Comparison of ENCODE assay signal across 8 cellular contexts in the genomic region with DNA sequence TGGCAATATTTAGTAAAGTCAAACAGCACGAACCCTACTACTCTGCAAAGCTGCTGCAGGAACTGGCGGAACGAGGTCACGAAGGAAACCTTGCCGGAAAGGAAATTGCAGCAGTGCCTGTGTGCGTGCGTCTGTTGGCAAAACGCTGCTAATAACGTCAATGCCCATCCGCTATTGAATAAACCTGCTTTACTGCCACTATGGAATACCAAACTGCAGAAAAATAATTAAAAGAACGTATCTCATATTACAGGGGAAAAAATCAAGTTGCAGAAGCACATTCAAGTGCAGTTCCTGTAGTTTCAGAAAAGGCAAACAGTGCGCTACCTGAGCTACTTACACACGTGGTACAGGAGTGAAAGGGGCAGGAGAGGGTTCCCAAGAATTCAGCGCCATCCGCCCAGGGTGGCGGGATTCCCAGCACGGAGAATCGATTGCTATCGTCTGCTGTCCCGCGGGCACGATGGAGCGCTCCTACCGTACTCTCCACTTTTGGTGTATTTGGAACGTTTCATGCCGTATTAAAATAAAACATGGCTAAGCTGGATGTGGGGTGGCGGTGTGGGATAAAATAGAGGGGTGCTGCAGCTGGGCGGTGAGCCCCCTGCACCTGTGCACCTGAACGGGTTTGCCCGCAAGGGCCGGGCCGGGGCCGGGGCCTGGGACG. TPM values are rescaled to one million over a fixed set of nuclear protein-coding genes. Genes with fewer than 3 reads are reported as not detected.
A peak's percentile ranks its signal among the peaks of the same experiment; 100 is the strongest.
DNase-seq lines count a peak whose midpoint lies in the region; ATAC-seq and TF ChIP-seq lines count a peak whose summit lies in the region.

No MANE protein-coding gene starts in this region.

- H3K4me2 ChIP-seq in GM23248 (ENCODE audit: unreplicated experiment) = peak overlapping the region; percentile 95

- H3K27me3 ChIP-seq in A673 (replicated peaks; ENCODE audit: insufficient read depth, low read depth, low read length, poor library complexity) = no peaks in the 10 kb centered on the region
- H3K27me3 ChIP-seq in GM23248 (replicated peaks; ENCODE audit: insufficient read depth) = no peaks in the 10 kb centered on the region
- H3K27me3 ChIP-seq in tibial artery = no peaks in the 10 kb centered on the region

- no peaks in the 10 kb centered on the region for H3K27me3 Mint-ChIP-seq in activated T-helper 1 cell treated with anti-CD3 and anti-CD28 coated beads, Interleukin-12 subunit alpha, Interleukin-12 subunit beta, Interleukin-2, Interleukin-4 antibody, amounts not matched to agents 30 ng/mL and 10 ng/mL and 1 ng/mL, durations not matched to agents 14 hours and 24 hours and 36 hours (ENCODE audit: insufficient read depth)
- no peaks in the 10 kb centered on the region for H3K27me3 Mint-ChIP-seq in nephron (ENCODE audit: low read depth)

- POLR2A ChIA-PET in A673 (lab: Charles Lee; ENCODE audit: low non-redundant PET) = interaction anchor here (0.7 to 1.0 kb wide), 2 partner anchors 22 to 137 kb away, joined by 4 to 5 read pairs; no protein-coding TSS in a partner anchor

- peak overlapping the region; percentile 96 for H3K4me3 Mint-ChIP-seq in activated T-helper 1 cell treated with anti-CD3 and anti-CD28 coated beads, Interleukin-12 subunit alpha, Interleukin-12 subunit beta, Interleukin-2, Interleukin-4 antibody, amounts not matched to agents 30 ng/mL and 10 ng/mL and 1 ng/mL, durations not matched to agents 14 hours and 24 hours and 36 hours
- H3K4me3 Mint-ChIP-seq in nephron = peak overlapping the region; percentile 78 to 93 (median 91)

- H3K4me3 ChIP-seq in A673 (ENCODE audit: low read depth, low read length, poor library complexity, severe bottlenecking) (peak overlapping the region; percentile 85), GM23248 (peak overlapping the region; percentile 97), fibroblast of mammary gland (ENCODE audit: control insufficient read depth, low read depth, low read length) (peak overlapping the region; percentile 71), tibial artery (peak overlapping the region; percentile 83 to 84)

- no TSS peak for BruUV-seq in A673 (replicated peaks; lab: Mats Ljungman, UMichigan)

- peak overlapping the region; percentile 93 for H3K9ac ChIP-seq in GM23248

- DNase-seq in A673 (ENCODE audit: low spot score) (peak; percentile 60), GM23248 (peak; percentile 48), NOMO-1 treated with dmso at 0.1 percent for 144 hours (lab: John Stamatoyannopoulos, UW; ENCODE audit: unreplicated experiment) (peak; percentile 73), fibroblast of mammary gland (ENCODE audit: low read depth) (peak; percentile 54), tibial artery (peak; percentile 59 to 84)
- DNase-seq in activated T-helper 1 cell treated with anti-CD3 and anti-CD28 coated beads, Interleukin-12 subunit alpha, Interleukin-12 subunit beta, Interleukin-2, Interleukin-4 antibody, amounts not matched to agents 30 ng/mL and 10 ng/mL and 1 ng/mL, durations not matched to agents 14 hours and 24 hours and 36 hours (ENCODE audit: low spot score) = peak; percentile 46

- peaks cover 32% of the 10 kb centered on the region for H3K4me1 ChIP-seq in A673 (ENCODE audit: insufficient read depth, low read length, poor library complexity, severe bottlenecking)
- 0 out of 2 replicates have a peak, but pooled peaks cover 3% of the 10 kb centered on the region for H3K4me1 ChIP-seq in GM23248 (ENCODE audit: insufficient read depth)
- peaks cover 0 to 41% (median 32%) of the 10 kb centered on the region in 4 donors for H3K4me1 ChIP-seq in tibial artery

- H3K27ac ChIP-seq in A673 (ENCODE audit: low read depth, low read length, poor library complexity, severe bottlenecking) (peak overlapping the region; percentile 34), GM23248 (no peak overlapping the region), tibial artery (peak overlapping the region; percentile 80 to 89)

- H2AFZ ChIP-seq in GM23248 = peak overlapping the region; percentile 92

- no peaks in the 10 kb centered on the region for H3K9me3 Mint-ChIP-seq in activated T-helper 1 cell treated with anti-CD3 and anti-CD28 coated beads, Interleukin-12 subunit alpha, Interleukin-12 subunit beta, Interleukin-2, Interleukin-4 antibody, amounts not matched to agents 30 ng/mL and 10 ng/mL and 1 ng/mL, durations not matched to agents 14 hours and 24 hours and 36 hours
- no peaks in the 10 kb centered on the region for H3K9me3 Mint-ChIP-seq in nephron

- no peak for ATAC-seq in HG03108 (IDR thresholded peaks at IDR 0.05; ENCODE audit: unreplicated experiment)

- WGBS in GM23248 (ENCODE audit: low coverage in 1 of 2, low lambda C conversion rate in 2 of 2, missing lambda C conversion rate in 2 of 2), 2 experiments = 7 to 9% methylated on average over 28 to 33 of the region's 34 CpGs

- H4K20me1 ChIP-seq in GM23248 (ENCODE audit: insufficient read depth) = no peaks in the 10 kb centered on the region

- in situ Hi-C loops in GM23248 (cut with MboI) = no loop called here

- peaks cover 19% of the 10 kb centered on the region for H3K79me2 ChIP-seq in GM23248 (ENCODE audit: insufficient read depth)

- H3K36me3 ChIP-seq in A673 (ENCODE audit: insufficient read depth, low read length, poor library complexity, severe bottlenecking) (peaks cover 17% of the 10 kb centered on the region), GM23248 (ENCODE audit: low read depth) (peaks cover 15% of the 10 kb centered on the region; the same call in 1 of the 2 replicates), tibial artery (peaks cover 22 to 26% (median 22%) of the 10 kb centered on the region in 3 donors)

- H3K36me3 Mint-ChIP-seq in activated T-helper 1 cell treated with anti-CD3 and anti-CD28 coated beads, Interleukin-12 subunit alpha, Interleukin-12 subunit beta, Interleukin-2, Interleukin-4 antibody, amounts not matched to agents 30 ng/mL and 10 ng/mL and 1 ng/mL, durations not matched to agents 14 hours and 24 hours and 36 hours (ENCODE audit: low read depth) = peaks cover 28% of the 10 kb centered on the region
- H3K36me3 Mint-ChIP-seq in nephron (ENCODE audit: low read depth) = peaks cover 11% of the 10 kb centered on the region

- no peak for TF ChIP-seq CTCF in A673 (conservative IDR thresholded peaks at IDR 0.05; ENCODE audit: low read depth, low read length)
- no peak for TF ChIP-seq CTCF in fibroblast of mammary gland (conservative IDR thresholded peaks at IDR 0.05; ENCODE audit: control insufficient read depth, insufficient read depth, low read depth, low read length)
- no peak for TF ChIP-seq CTCF in nephron (IDR thresholded peaks at IDR 0.05; ENCODE audit: unreplicated experiment in 3 of 3)
- TF ChIP-seq CTCF in tibial artery (IDR thresholded peaks at IDR 0.05) = no peak

- intact Hi-C loops in A673 (cut with micrococcal nuclease; ENCODE audit: unreplicated experiment) (no loop called here), tibial artery (cut with DNase I; ENCODE audit: low total_unique reads) (no loop called here)
- intact Hi-C loops in activated T-helper 1 cell treated with anti-CD3 and anti-CD28 coated beads, Interleukin-12 subunit alpha, Interleukin-12 subunit beta, Interleukin-2, Interleukin-4 antibody, amounts not matched to agents 30 ng/mL and 10 ng/mL and 1 ng/mL, durations not matched to agents 14 hours and 24 hours and 36 hours (cut with micrococcal nuclease) = loop anchor here (1.0 to 10.0 kb wide), 6 partner anchors 37 to 1692 kb away; a partner anchor contains a TSS

- peaks cover 65% of the 10 kb centered on the region for H3K4me1 Mint-ChIP-seq in activated T-helper 1 cell treated with anti-CD3 and anti-CD28 coated beads, Interleukin-12 subunit alpha, Interleukin-12 subunit beta, Interleukin-2, Interleukin-4 antibody, amounts not matched to agents 30 ng/mL and 10 ng/mL and 1 ng/mL, durations not matched to agents 14 hours and 24 hours and 36 hours (ENCODE audit: low read depth)
- peaks cover 39% of the 10 kb centered on the region for H3K4me1 Mint-ChIP-seq in nephron

- H3K9me3 ChIP-seq in A673 (ENCODE audit: low read depth, low read length, poor library complexity, severe bottlenecking) = no peaks in the 10 kb centered on the region
- no peaks in the 10 kb centered on the region for H3K9me3 ChIP-seq in GM23248 (ENCODE audit: low read depth)
- H3K9me3 ChIP-seq in tibial artery = no peaks in the 10 kb centered on the region

- H3F3A ChIP-seq in GM23248 (ENCODE audit: insufficient read depth) = 0 out of 2 replicates have a peak, but pooled peaks cover 2% of the 10 kb centered on the region

- peak overlapping the region; percentile 95 for H3K27ac Mint-ChIP-seq in activated T-helper 1 cell treated with anti-CD3 and anti-CD28 coated beads, Interleukin-12 subunit alpha, Interleukin-12 subunit beta, Interleukin-2, Interleukin-4 antibody, amounts not matched to agents 30 ng/mL and 10 ng/mL and 1 ng/mL, durations not matched to agents 14 hours and 24 hours and 36 hours
- peak overlapping the region; percentile 4 to 34 (median 30) for H3K27ac Mint-ChIP-seq in nephron

- CTCF ChIA-PET in A673 (lab: Charles Lee) = interaction anchor here (0.6 to 1.7 kb wide), 4 partner anchors 72 to 127 kb away, joined by 3 to 11 read pairs (median 6); no protein-coding TSS in a partner anchor

- no peaks in the 10 kb centered on the region for H3K9me2 ChIP-seq in GM23248 (ENCODE audit: insufficient read depth)

RNA-seq across cellular contexts. Expression of a gene that starts 0.5 kb away (rescaled TPM):
- total RNA-seq in A673 (2021) = 35.5 and 46.7 TPM in 2 replicates
- 50.4 and 64.4 TPM in 2 replicates for total RNA-seq in GM23248 (2014; rRNA removed; shearing (Covaris generic))
- 38.4 and 42.0 TPM in 2 replicates for polyA plus RNA-seq in GM23248 (2016; fragmentation: Nextera tagmentation; extraction: Ambion mirVana)
- 91.6 and 96.3 TPM in 2 replicates for total RNA-seq in activated T-helper 1 cell treated with anti-CD3 and anti-CD28 coated beads, Interleukin-12 subunit alpha, Interleukin-12 subunit beta, Interleukin-2, Interleukin-4 antibody, amounts not matched to agents 30 ng/mL and 10 ng/mL and 1 ng/mL, durations not matched to agents 14 hours and 24 hours and 36 hours

RNA-seq across cellular contexts. Expression of a gene that starts 4.3 kb away (rescaled TPM):
- 271 and 286 TPM in 2 replicates for total RNA-seq in A673 (2021)
- 13.6 and 14.7 TPM in 2 replicates for total RNA-seq in GM23248 (2014; rRNA removed; shearing (Covaris generic))
- polyA plus RNA-seq in GM23248 (2016; fragmentation: Nextera tagmentation; extraction: Ambion mirVana) = 15.7 and 17.2 TPM in 2 replicates
- 100 and 106 TPM in 2 replicates for total RNA-seq in activated T-helper 1 cell treated with anti-CD3 and anti-CD28 coated beads, Interleukin-12 subunit alpha, Interleukin-12 subunit beta, Interleukin-2, Interleukin-4 antibody, amounts not matched to agents 30 ng/mL and 10 ng/mL and 1 ng/mL, durations not matched to agents 14 hours and 24 hours and 36 hours
